1 cellular context compared by ENCODE assay signal in the genomic region with DNA sequence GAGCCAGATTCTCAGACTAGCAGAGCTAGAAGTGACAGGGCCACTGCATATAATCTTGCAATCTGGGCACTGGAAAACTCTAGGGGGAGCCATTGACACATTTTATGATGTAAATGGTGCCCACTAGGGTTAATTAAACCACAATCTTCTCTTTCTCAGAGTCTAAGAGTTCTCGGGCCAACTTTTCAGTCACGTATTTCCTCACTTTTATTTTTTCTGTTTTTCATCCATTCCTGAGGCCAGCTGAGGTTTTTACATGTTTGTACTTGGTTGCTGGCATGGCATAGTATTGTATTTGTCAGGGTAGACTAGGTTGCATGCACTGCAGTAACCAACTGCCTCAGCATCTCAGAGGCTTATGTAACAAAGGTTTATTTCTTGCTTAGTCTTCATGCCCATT.
TF ChIP-seq lines count a peak whose summit lies in the region.

No MANE protein-coding gene starts in this region.

TF ChIP-seq in A549, 52 proteins besides CTCF, POLR2A, EP300 and RAD21 (continued from another document):
- no peak for TF ChIP-seq NFE2L2 (conservative IDR thresholded peaks at IDR 0.05; ENCODE audit: low read length)
